In genomic region chr3:171967137-171967783, GRCh38 we compare ENCODE assay signal across 9 cellular contexts.
A peak's percentile ranks its signal among the peaks of the same experiment; 100 is the strongest.
DNase-seq lines count a peak whose midpoint lies in the region; ATAC-seq and TF ChIP-seq lines count a peak whose summit lies in the region.
"Had no signal": no experiment of that assay in that cellular context is flagged by ENCODE, and none has a peak within 500 bp of the region (broad histone marks: within the 10 kb centered on the region; RNA-seq: fewer than 3 reads in every experiment).

No MANE protein-coding gene starts in this region.

- no peak for DNase-seq in GM23338 (ENCODE audit: low spot score)
- DNase-seq in RWPE1 (ENCODE audit: low spot score), result peak; percentile 39
- DNase-seq in fibroblast of peridontal ligament (ENCODE audit: extremely low read depth), result peak; percentile 98
- DNase-seq in renal cortical epithelial cell (ENCODE audit: low read depth), result peak; percentile 84
- no peak for DNase-seq in SK-N-DZ (ENCODE audit: low spot score)
- DNase-seq in GM19238 (ENCODE audit: insufficient read length, low spot score), result no peak
- no peak for DNase-seq in activated effector memory CD4-positive, alpha-beta T cell treated with anti-CD3 and anti-CD28 coated beads, Interleukin-2, amount 50 U/mL, for 16 hours
- DNase-seq: stimulated activated CD4-positive, alpha-beta T cell treated with anti-CD3 and anti-CD28 coated beads, Interleukin-4, amount 100 ng/mL, for 24 hours had no signal

- peak overlapping the region; percentile 78 for H2AFZ ChIP-seq in GM23338

- H3K4me2 ChIP-seq in GM23338, result no peak overlapping the region

- H3K79me2 ChIP-seq in GM23338 (replicated peaks; ENCODE audit: insufficient read depth), result no peaks in the 10 kb centered on the region

- H3K36me3 ChIP-seq in GM23338 (ENCODE audit: insufficient read depth), result no peaks in the 10 kb centered on the region

- H3K36me3 Mint-ChIP-seq in GM23338 (ENCODE audit: low read depth), result no peaks in the 10 kb centered on the region

- POLR2A ChIA-PET in RWPE1 (lab: Yijun Ruan, JAX; ENCODE audit: low non-redundant PET), result no interaction called here

- H3K9me3 Mint-ChIP-seq in GM23338, result no peaks in the 10 kb centered on the region; the same call in 2 of the 3 replicates

- no peaks in the 10 kb centered on the region for H4K20me1 ChIP-seq in GM23338 (replicated peaks; ENCODE audit: insufficient read depth)

- no peaks in the 10 kb centered on the region for H3F3A ChIP-seq in GM23338 (replicated peaks; ENCODE audit: low read depth)

- H3K27me3 Mint-ChIP-seq in GM23338 (ENCODE audit: insufficient read depth, low read depth, poor library complexity), result peaks cover 4% of the 10 kb centered on the region

- no peaks in the 10 kb centered on the region for H3K27me3 ChIP-seq in GM23338 (ENCODE audit: insufficient read depth)

- H3K27ac Mint-ChIP-seq in GM23338, result no peak overlapping the region; the same call in 1 of the 2 replicates

- H3K9me2 ChIP-seq in GM23338 (ENCODE audit: insufficient read depth), result no peaks in the 10 kb centered on the region

- peaks cover 3% of the 10 kb centered on the region; the same call in 1 of the 2 replicates for H3K4me1 ChIP-seq in GM23338 (ENCODE audit: insufficient read depth)

- ATAC-seq in GM23338 (no peak), HG03378 (IDR thresholded peaks at IDR 0.05; ENCODE audit: unreplicated experiment) (no peak)

- H3K27ac ChIP-seq in GM23338 (ENCODE audit: low read depth), result no peak overlapping the region
- no peak overlapping the region for H3K27ac ChIP-seq in RWPE1

- peaks cover 9% of the 10 kb centered on the region for H3K4me1 Mint-ChIP-seq in GM23338

- TF ChIP-seq CTCF in GM23338 (conservative IDR thresholded peaks at IDR 0.05; ENCODE audit: low read depth in 2 of 2) (no peak), RWPE1 (conservative IDR thresholded peaks at IDR 0.05; ENCODE audit: low read depth) (no peak)

- CTCF ChIA-PET in RWPE1 (lab: Yijun Ruan, JAX), result no interaction called here

- H3K4me3 Mint-ChIP-seq in GM23338, result no peak overlapping the region

- H3K4me3 ChIP-seq in GM23338, result no peak overlapping the region

TF ChIP-seq in GM23338, 12 proteins besides CTCF, POLR2A, EP300 and RAD21:
- TF ChIP-seq POLR2AphosphoS5 (IDR thresholded peaks at IDR 0.05; ENCODE audit: low read depth) (no peak), ZNF331 (CRISPR knock-in tag; IDR thresholded peaks at IDR 0.05; ENCODE audit: low read depth) (no peak), CREB1 (CRISPR knock-in tag; IDR thresholded peaks at IDR 0.05; ENCODE audit: low read depth) (no peak), NANOG (IDR thresholded peaks at IDR 0.05; ENCODE audit: borderline replicate concordance) (no peak), JUNB (IDR thresholded peaks at IDR 0.05; ENCODE audit: unreplicated experiment) (no peak), EZH2 (IDR thresholded peaks at IDR 0.05; ENCODE audit: low read depth, unreplicated experiment) (no peak), STAT1 (IDR thresholded peaks at IDR 0.05; ENCODE audit: unreplicated experiment) (no peak), ETS1 (IDR thresholded peaks at IDR 0.05) (no peak), EZH2phosphoT487 (IDR thresholded peaks at IDR 0.05; ENCODE audit: unreplicated experiment) (no peak), ZNF114 (CRISPR knock-in tag; IDR thresholded peaks at IDR 0.05) (no peak)
- TF ChIP-seq, protein P1, sequence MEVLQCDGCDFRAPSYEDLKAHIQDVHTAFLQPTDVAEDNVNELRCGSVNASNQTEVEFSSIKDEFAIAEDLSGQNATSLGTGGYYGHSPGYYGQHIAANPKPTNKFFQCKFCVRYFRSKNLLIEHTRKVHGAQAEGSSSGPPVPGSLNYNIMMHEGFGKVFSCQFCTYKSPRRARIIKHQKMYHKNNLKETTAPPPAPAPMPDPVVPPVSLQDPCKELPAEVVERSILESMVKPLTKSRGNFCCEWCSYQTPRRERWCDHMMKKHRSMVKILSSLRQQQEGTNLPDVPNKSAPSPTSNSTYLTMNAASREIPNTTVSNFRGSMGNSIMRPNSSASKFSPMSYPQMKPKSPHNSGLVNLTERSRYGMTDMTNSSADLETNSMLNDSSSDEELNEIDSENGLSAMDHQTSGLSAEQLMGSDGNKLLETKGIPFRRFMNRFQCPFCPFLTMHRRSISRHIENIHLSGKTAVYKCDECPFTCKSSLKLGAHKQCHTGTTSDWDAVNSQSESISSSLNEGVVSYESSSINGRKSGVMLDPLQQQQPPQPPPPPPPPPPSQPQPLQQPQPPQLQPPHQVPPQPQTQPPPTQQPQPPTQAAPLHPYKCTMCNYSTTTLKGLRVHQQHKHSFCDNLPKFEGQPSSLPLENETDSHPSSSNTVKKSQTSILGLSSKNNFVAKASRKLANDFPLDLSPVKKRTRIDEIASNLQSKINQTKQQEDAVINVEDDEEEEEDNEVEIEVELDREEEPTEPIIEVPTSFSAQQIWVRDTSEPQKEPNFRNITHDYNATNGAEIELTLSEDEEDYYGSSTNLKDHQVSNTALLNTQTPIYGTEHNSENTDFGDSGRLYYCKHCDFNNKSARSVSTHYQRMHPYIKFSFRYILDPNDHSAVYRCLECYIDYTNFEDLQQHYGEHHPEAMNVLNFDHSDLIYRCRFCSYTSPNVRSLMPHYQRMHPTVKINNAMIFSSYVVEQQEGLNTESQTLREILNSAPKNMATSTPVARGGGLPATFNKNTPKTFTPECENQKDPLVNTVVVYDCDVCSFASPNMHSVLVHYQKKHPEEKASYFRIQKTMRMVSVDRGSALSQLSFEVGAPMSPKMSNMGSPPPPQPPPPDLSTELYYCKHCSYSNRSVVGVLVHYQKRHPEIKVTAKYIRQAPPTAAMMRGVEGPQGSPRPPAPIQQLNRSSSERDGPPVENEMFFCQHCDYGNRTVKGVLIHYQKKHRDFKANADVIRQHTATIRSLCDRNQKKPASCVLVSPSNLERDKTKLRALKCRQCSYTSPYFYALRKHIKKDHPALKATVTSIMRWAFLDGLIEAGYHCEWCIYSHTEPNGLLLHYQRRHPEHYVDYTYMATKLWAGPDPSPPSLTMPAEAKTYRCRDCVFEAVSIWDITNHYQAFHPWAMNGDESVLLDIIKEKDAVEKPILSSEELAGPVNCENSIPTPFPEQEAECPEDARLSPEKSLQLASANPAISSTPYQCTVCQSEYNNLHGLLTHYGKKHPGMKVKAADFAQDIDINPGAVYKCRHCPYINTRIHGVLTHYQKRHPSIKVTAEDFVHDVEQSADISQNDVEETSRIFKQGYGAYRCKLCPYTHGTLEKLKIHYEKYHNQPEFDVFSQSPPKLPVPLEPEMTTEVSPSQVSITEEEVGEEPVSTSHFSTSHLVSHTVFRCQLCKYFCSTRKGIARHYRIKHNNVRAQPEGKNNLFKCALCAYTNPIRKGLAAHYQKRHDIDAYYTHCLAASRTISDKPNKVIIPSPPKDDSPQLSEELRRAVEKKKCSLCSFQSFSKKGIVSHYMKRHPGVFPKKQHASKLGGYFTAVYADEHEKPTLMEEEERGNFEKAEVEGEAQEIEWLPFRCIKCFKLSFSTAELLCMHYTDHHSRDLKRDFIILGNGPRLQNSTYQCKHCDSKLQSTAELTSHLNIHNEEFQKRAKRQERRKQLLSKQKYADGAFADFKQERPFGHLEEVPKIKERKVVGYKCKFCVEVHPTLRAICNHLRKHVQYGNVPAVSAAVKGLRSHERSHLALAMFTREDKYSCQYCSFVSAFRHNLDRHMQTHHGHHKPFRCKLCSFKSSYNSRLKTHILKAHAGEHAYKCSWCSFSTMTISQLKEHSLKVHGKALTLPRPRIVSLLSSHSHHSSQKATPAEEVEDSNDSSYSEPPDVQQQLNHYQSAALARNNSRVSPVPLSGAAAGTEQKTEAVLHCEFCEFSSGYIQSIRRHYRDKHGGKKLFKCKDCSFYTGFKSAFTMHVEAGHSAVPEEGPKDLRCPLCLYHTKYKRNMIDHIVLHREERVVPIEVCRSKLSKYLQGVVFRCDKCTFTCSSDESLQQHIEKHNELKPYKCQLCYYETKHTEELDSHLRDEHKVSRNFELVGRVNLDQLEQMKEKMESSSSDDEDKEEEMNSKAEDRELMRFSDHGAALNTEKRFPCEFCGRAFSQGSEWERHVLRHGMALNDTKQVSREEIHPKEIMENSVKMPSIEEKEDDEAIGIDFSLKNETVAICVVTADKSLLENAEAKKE (CRISPR knock-in tag; IDR thresholded peaks at IDR 0.05), result no peak
- TF ChIP-seq, protein P2, sequence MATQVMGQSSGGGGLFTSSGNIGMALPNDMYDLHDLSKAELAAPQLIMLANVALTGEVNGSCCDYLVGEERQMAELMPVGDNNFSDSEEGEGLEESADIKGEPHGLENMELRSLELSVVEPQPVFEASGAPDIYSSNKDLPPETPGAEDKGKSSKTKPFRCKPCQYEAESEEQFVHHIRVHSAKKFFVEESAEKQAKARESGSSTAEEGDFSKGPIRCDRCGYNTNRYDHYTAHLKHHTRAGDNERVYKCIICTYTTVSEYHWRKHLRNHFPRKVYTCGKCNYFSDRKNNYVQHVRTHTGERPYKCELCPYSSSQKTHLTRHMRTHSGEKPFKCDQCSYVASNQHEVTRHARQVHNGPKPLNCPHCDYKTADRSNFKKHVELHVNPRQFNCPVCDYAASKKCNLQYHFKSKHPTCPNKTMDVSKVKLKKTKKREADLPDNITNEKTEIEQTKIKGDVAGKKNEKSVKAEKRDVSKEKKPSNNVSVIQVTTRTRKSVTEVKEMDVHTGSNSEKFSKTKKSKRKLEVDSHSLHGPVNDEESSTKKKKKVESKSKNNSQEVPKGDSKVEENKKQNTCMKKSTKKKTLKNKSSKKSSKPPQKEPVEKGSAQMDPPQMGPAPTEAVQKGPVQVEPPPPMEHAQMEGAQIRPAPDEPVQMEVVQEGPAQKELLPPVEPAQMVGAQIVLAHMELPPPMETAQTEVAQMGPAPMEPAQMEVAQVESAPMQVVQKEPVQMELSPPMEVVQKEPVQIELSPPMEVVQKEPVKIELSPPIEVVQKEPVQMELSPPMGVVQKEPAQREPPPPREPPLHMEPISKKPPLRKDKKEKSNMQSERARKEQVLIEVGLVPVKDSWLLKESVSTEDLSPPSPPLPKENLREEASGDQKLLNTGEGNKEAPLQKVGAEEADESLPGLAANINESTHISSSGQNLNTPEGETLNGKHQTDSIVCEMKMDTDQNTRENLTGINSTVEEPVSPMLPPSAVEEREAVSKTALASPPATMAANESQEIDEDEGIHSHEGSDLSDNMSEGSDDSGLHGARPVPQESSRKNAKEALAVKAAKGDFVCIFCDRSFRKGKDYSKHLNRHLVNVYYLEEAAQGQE (IDR thresholded peaks at IDR 0.05; ENCODE audit: unreplicated experiment), result no peak
TF ChIP-seq in GM23338: peak in this region for 0.

Comparison
In these comparisons a context has a peak if more than half of its experiments do, and no peak if none do; other contexts are left out.
1. DNase-seq: peak in RWPE1 (single experiment), fibroblast of peridontal ligament (single experiment) and renal cortical epithelial cell (single experiment); none in GM23338 (single experiment), SK-N-DZ (single experiment), GM19238 (single experiment) and activated effector memory CD4-positive, alpha-beta T cell treated with anti-CD3 and anti-CD28 coated beads, Interleukin-2, amount 50 U/mL, for 16 hours (single experiment).